Comparison of ENCODE assay signal across 1 cellular context in the genomic region with DNA sequence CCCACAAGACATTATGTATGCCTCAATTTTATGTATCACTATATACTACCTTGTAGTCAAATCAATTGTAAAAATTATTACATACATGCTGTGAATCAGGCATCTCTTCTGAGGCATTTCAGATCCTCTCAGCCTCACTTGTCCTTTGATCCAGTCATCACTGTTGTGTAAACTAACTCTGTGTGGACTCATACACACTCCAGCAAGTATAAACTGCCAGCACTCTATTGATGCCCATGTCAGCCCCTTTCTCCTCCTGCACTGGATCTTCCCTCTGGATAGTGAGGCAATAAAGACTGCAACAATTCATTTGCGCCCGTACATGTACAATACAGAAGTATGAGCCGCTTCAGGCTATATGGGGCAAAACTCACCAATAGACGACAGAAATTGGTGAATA.
A peak's percentile ranks its signal among the peaks of the same experiment; 100 is the strongest.
TF ChIP-seq lines count a peak whose summit lies in the region.

No MANE protein-coding gene starts in this region.

TF ChIP-seq in HepG2, 621 proteins besides CTCF, POLR2A, EP300 and RAD21 (continued from another document and continues in another):
- TF ChIP-seq ZNF615 (CRISPR knock-in tag; IDR thresholded peaks at IDR 0.05; ENCODE audit: borderline replicate concordance), result no peak
- no peak for TF ChIP-seq ZNF17 (CRISPR knock-in tag; IDR thresholded peaks at IDR 0.05)
- peak; percentile 62; the same call in 1 of the 2 replicates for TF ChIP-seq ZNF792 (CRISPR knock-in tag; IDR thresholded peaks at IDR 0.05)
- peak; percentile 12; the same call in 1 of the 2 replicates for TF ChIP-seq STAG1 (CRISPR knock-in tag; IDR thresholded peaks at IDR 0.05)
- peak; percentile 82; the same call in 1 of the 2 replicates for TF ChIP-seq HMG20A (CRISPR knock-in tag; IDR thresholded peaks at IDR 0.05; ENCODE audit: borderline replicate concordance)
- TF ChIP-seq HMG20B (CRISPR knock-in tag; conservative IDR thresholded peaks at IDR 0.05), result no peak
- TF ChIP-seq EEA1 (CRISPR knock-in tag; IDR thresholded peaks at IDR 0.05; ENCODE audit: borderline replicate concordance), result no peak
- no peak for TF ChIP-seq TMF1 (CRISPR knock-in tag; IDR thresholded peaks at IDR 0.05; ENCODE audit: low read depth)
- TF ChIP-seq ZNF496 (CRISPR knock-in tag; IDR thresholded peaks at IDR 0.05; ENCODE audit: insufficient replicate concordance), result no peak
- TF ChIP-seq ZNF782 (CRISPR knock-in tag; IDR thresholded peaks at IDR 0.05; ENCODE audit: borderline replicate concordance), result no peak
- no peak for TF ChIP-seq ZNF75D (CRISPR knock-in tag; IDR thresholded peaks at IDR 0.05; ENCODE audit: borderline replicate concordance)
- TF ChIP-seq ZFAT (CRISPR knock-in tag; conservative IDR thresholded peaks at IDR 0.05), result no peak
- TF ChIP-seq ZMYM2 (CRISPR knock-in tag; IDR thresholded peaks at IDR 0.05), result 0 out of 2 replicates have a peak, but pooled peaks have one; percentile 36
- no peak for TF ChIP-seq HINFP (CRISPR knock-in tag; IDR thresholded peaks at IDR 0.05; ENCODE audit: low read depth)
- no peak for TF ChIP-seq ZNF280D (CRISPR knock-in tag; IDR thresholded peaks at IDR 0.05)
- TF ChIP-seq, protein P1, sequence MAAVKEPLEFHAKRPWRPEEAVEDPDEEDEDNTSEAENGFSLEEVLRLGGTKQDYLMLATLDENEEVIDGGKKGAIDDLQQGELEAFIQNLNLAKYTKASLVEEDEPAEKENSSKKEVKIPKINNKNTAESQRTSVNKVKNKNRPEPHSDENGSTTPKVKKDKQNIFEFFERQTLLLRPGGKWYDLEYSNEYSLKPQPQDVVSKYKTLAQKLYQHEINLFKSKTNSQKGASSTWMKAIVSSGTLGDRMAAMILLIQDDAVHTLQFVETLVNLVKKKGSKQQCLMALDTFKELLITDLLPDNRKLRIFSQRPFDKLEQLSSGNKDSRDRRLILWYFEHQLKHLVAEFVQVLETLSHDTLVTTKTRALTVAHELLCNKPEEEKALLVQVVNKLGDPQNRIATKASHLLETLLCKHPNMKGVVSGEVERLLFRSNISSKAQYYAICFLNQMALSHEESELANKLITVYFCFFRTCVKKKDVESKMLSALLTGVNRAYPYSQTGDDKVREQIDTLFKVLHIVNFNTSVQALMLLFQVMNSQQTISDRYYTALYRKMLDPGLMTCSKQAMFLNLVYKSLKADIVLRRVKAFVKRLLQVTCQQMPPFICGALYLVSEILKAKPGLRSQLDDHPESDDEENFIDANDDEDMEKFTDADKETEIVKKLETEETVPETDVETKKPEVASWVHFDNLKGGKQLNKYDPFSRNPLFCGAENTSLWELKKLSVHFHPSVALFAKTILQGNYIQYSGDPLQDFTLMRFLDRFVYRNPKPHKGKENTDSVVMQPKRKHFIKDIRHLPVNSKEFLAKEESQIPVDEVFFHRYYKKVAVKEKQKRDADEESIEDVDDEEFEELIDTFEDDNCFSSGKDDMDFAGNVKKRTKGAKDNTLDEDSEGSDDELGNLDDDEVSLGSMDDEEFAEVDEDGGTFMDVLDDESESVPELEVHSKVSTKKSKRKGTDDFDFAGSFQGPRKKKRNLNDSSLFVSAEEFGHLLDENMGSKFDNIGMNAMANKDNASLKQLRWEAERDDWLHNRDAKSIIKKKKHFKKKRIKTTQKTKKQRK (IDR thresholded peaks at IDR 0.05; ENCODE audit: low read length), result no peak
- TF ChIP-seq KIAA2018 (CRISPR knock-in tag; IDR thresholded peaks at IDR 0.05; ENCODE audit: borderline replicate concordance), result no peak
- TF ChIP-seq JARID2 (CRISPR knock-in tag; IDR thresholded peaks at IDR 0.05; ENCODE audit: insufficient replicate concordance), result no peak
- no peak for TF ChIP-seq MEIS2 (CRISPR knock-in tag; IDR thresholded peaks at IDR 0.05)
- TF ChIP-seq ZNF644 (CRISPR knock-in tag; IDR thresholded peaks at IDR 0.05; ENCODE audit: low read depth), result peak; percentile 69
- TF ChIP-seq ZNF572 (CRISPR knock-in tag; IDR thresholded peaks at IDR 0.05), result no peak
- TF ChIP-seq SOX5 (CRISPR knock-in tag; IDR thresholded peaks at IDR 0.05; ENCODE audit: borderline replicate concordance), result peak; percentile 67; the same call in 1 of the 2 replicates
- TF ChIP-seq ZNF44 (CRISPR knock-in tag; IDR thresholded peaks at IDR 0.05), result no peak
- TF ChIP-seq ZNF224 (CRISPR knock-in tag; IDR thresholded peaks at IDR 0.05), result no peak
- TF ChIP-seq ZNF296 (CRISPR knock-in tag; conservative IDR thresholded peaks at IDR 0.05), result no peak
- no peak for TF ChIP-seq ZNF788 (CRISPR knock-in tag; IDR thresholded peaks at IDR 0.05; ENCODE audit: borderline replicate concordance)
- TF ChIP-seq ZNF879 (CRISPR knock-in tag; IDR thresholded peaks at IDR 0.05), result no peak
- TF ChIP-seq KDM5B (CRISPR knock-in tag; IDR thresholded peaks at IDR 0.05; ENCODE audit: borderline replicate concordance), result no peak
- no peak for TF ChIP-seq ZNF746 (CRISPR knock-in tag; IDR thresholded peaks at IDR 0.05)
- no peak for TF ChIP-seq RFXANK (CRISPR knock-in tag; IDR thresholded peaks at IDR 0.05)
- TF ChIP-seq, protein P2, sequence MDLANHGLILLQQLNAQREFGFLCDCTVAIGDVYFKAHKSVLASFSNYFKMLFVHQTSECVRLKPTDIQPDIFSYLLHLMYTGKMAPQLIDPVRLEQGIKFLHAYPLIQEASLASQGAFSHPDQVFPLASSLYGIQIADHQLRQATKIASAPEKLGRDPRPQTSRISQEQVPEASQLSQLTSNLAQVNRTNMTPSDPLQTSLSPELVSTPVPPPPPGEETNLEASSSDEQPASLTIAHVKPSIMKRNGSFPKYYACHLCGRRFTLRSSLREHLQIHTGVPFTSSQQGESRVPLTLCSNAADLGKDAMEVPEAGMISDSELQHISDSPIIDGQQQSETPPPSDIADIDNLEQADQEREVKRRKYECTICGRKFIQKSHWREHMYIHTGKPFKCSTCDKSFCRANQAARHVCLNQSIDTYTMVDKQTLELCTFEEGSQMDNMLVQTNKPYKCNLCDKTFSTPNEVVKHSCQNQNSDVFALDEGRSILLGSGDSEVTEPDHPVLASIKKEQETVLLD (CRISPR knock-in tag; IDR thresholded peaks at IDR 0.05; ENCODE audit: low read depth), result no peak
